ENCODE assay signal across 13 cellular contexts in the genomic region with DNA sequence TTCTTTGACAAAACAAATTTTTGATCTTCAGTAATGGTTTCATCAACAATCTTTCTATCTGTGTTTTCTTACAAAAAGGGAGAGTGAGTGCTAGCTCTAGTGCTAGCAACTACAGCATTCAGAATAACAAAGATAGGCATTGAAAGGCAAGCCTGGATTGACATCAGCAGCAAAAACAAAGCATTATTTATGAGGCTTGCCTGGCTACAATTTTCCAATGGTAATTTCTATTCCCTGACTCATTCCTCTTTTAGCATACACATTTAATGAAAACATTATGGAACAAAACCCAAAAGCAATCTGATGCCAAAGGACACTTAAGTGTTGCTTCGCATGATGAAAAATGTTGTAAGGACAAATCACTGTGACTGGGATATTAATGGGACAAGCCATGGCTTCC.
DNase-seq lines count a peak whose midpoint lies in the region; ATAC-seq and TF ChIP-seq lines count a peak whose summit lies in the region.
"Had no signal": no experiment of that assay in that cellular context is flagged by ENCODE, and none has a peak within 500 bp of the region (broad histone marks: within the 10 kb centered on the region; RNA-seq: fewer than 3 reads in every experiment).

No MANE protein-coding gene starts in this region.

- no peaks in the 10 kb centered on the region for H3K36me3 ChIP-seq in HUES64 (ENCODE audit: insufficient read depth, low read length)
- H3K36me3 ChIP-seq: lower lobe of right lung had no signal

- CTCF ChIA-PET in AG04449 (lab: Yijun Ruan, JAX): no interaction called here

- DNase-seq in AG04449 (ENCODE audit: low read depth, low spot score): peak; percentile 21
- DNase-seq in caudate nucleus (lab: John Stamatoyannopoulos, UW): peak in 13 of 61 donors; percentile 2 to 71 (median 17)
- DNase-seq in iPS-NIHi7 (ENCODE audit: extremely low spot score): peak; percentile 17
- no peak for DNase-seq in NCI-H526 (lab: John Stamatoyannopoulos, UW)
- no peak for DNase-seq in HPDE6-E6E7 (ENCODE audit: extremely low spot score)
- DNase-seq: activated naive CD4-positive, alpha-beta T cell; H7; lower lobe of right lung; small intestine had no signal

- peaks cover 46% of the 10 kb centered on the region for H3K4me1 ChIP-seq in HUES64 (ENCODE audit: insufficient read depth, low read length)
- H3K4me1 ChIP-seq: lower lobe of right lung had no signal

- no peak overlapping the region for H3K9ac ChIP-seq in HUES64 (ENCODE audit: low read depth, low read length)

- H3K27me3 ChIP-seq in HUES64 (ENCODE audit: insufficient read depth, low read length): no peaks in the 10 kb centered on the region

- 68% methylated on average over 1 of the region's 1 CpG for WGBS in HUES64

- POLR2A ChIA-PET in AG04449 (lab: Yijun Ruan, JAX): no interaction called here

- H3K27ac ChIP-seq in HUES64 (ENCODE audit: low read depth, low read length) (peak overlapping the region; percentile 73; the same call in 1 of the 2 replicates), caudate nucleus (ENCODE audit: low read depth, low read length) (peak overlapping the region; percentile 93)
- H3K27ac ChIP-seq: lower lobe of right lung, VCaP had no signal

- no peak overlapping the region for H3K4me3 ChIP-seq in AG04449 (ENCODE audit: low read depth, low read length)
- no peak overlapping the region for H3K4me3 ChIP-seq in HUES64 (ENCODE audit: low read length)
- H3K4me3 ChIP-seq: lower lobe of right lung had no signal

- H3K9me3 ChIP-seq in HUES64 (ENCODE audit: insufficient read depth, low read depth, low read length): no peaks in the 10 kb centered on the region
- H3K9me3 ChIP-seq: lower lobe of right lung had no signal

- no peak for ATAC-seq in HG03095 (IDR thresholded peaks at IDR 0.05; ENCODE audit: unreplicated experiment)
- no peak for ATAC-seq in HG02840 (IDR thresholded peaks at IDR 0.05; ENCODE audit: low FRiP score, unreplicated experiment)
- ATAC-seq: lower lobe of right lung had no signal

- no peak for TF ChIP-seq CTCF in AG04449 (IDR thresholded peaks at IDR 0.05; ENCODE audit: insufficient read depth, low read length, missing control alignments)

Comparison
In these comparisons a context has a peak if more than half of its experiments do, and no peak if none do; other contexts are left out.
1. DNase-seq: peak in AG04449 (single experiment) and iPS-NIHi7 (single experiment); none in NCI-H526 (0 of 2) and HPDE6-E6E7 (single experiment).